Comparison of ENCODE assay signal across 32 cellular contexts in genomic region chr7:4079366-4079765, GRCh38.
"Had no signal": no experiment of that assay in that cellular context is flagged by ENCODE, and none has a peak within 500 bp of the region (broad histone marks: within the 10 kb centered on the region; RNA-seq: fewer than 3 reads in every experiment).

No MANE protein-coding gene starts in this region.

- H3K4me1 ChIP-seq: adrenal gland, body of pancreas, breast epithelium, Peyer's patch, SJSA1 had no signal

- H3K27ac Mint-ChIP-seq: activated CD8-positive, alpha-beta T cell treated with anti-CD3 and anti-CD28 coated beads for 36 hours; activated naive CD4-positive, alpha-beta T cell treated with anti-CD3 and anti-CD28 coated beads for 36 hours; activated naive CD4-positive, alpha-beta T cell treated with anti-CD3 and anti-CD28 coated beads, Interleukin-2, amount 50 U/mL, for 72 hours; activated T-helper 1 cell treated with anti-CD3 and anti-CD28 coated beads, Interleukin-12 subunit alpha, Interleukin-12 subunit beta, Interleukin-2, Interleukin-4 antibody, amounts not matched to agents 30 ng/mL and 10 ng/mL and 1 ng/mL, durations not matched to agents 14 hours and 24 hours and 36 hours; T-helper 1 cell treated with Interleukin-12 subunit alpha and Interleukin-12 subunit beta and Interleukin-4 antibody, amounts not matched to agents 30 μg/mL and 1 μg/mL, for 36 hours; T-helper 2 cell treated with Interferon-gamma antibody and Interleukin-4, amounts not matched to agents 5 μg/mL and 100 μg/mL, for 36 hours had no signal

- H3K9me3 Mint-ChIP-seq: activated CD8-positive, alpha-beta T cell treated with anti-CD3 and anti-CD28 coated beads for 36 hours; activated naive CD4-positive, alpha-beta T cell treated with anti-CD3 and anti-CD28 coated beads for 36 hours; activated T-helper 1 cell treated with anti-CD3 and anti-CD28 coated beads, Interleukin-12 subunit alpha, Interleukin-12 subunit beta, Interleukin-2, Interleukin-4 antibody, amounts not matched to agents 30 ng/mL and 10 ng/mL and 1 ng/mL, durations not matched to agents 14 hours and 24 hours and 36 hours; T-helper 2 cell treated with Interferon-gamma antibody and Interleukin-4, amounts not matched to agents 5 μg/mL and 100 μg/mL, for 36 hours had no signal

- H3K27ac ChIP-seq: adrenal gland, body of pancreas, breast epithelium, Peyer's patch, SJSA1 had no signal

- H3K27me3 ChIP-seq: adrenal gland, body of pancreas, breast epithelium, MG63, Peyer's patch, SJSA1 had no signal

- H3K36me3 Mint-ChIP-seq: activated naive CD4-positive, alpha-beta T cell treated with anti-CD3 and anti-CD28 coated beads, Interleukin-2, amount 50 U/mL, for 72 hours had no signal

- H3K27me3 Mint-ChIP-seq: activated CD8-positive, alpha-beta T cell treated with anti-CD3 and anti-CD28 coated beads for 36 hours had no signal

- H3K4me3 ChIP-seq: adrenal gland, body of pancreas, breast epithelium, K562, MG63, Peyer's patch, SJSA1 had no signal

- ATAC-seq: activated CD8-positive, alpha-beta T cell treated with anti-CD3 and anti-CD28 coated beads for 36 hours; activated naive CD4-positive, alpha-beta T cell treated with anti-CD3 and anti-CD28 coated beads, Interleukin-2, amount 50 U/mL, for 72 hours; activated T-cell treated with anti-CD3 and anti-CD28 coated beads, Interleukin-2, amount 50 U/mL, for 4 hours; body of pancreas; K562; PC-3 had no signal

- DNase-seq: activated CD4-positive, alpha-beta T cell treated with anti-CD3 and anti-CD28 coated beads, Interleukin-2, amount 50 U/mL, for 4 hours; activated CD8-positive, alpha-beta memory T cell treated with anti-CD3 and anti-CD28 coated beads, Interleukin-2, amount 50 U/mL, for 4 hours; activated CD8-positive, alpha-beta T cell treated with anti-CD3 and anti-CD28 coated beads for 36 hours; activated gamma-delta T cell treated with Interleukin-2 at 50 U/mL for 16 hours; activated naive CD4-positive, alpha-beta T cell treated with anti-CD3 and anti-CD28 coated beads for 36 hours; activated T-cell treated with anti-CD3 and anti-CD28 coated beads for 4 hours; activated T-cell treated with anti-CD3 and anti-CD28 coated beads, Interleukin-2, amount 50 U/mL, for 4 hours; body of pancreas; Karpas-422; NCI-H1048; NCI-H1105 treated with DMSO at 0.1 percent for 48 hours; NCI-H1436; NCI-H1694; NCI-H1930; NCI-H510A; NCI-H526; NCI-H748 treated with DMSO at 0.1 percent for 48 hours; NK-92 treated with Interleukin-12 subunit alpha and Interleukin-12 subunit beta, amount 100 ng/mL, for 24 hours; PC-3; Peyer's patch; RPMI8226; SHP77 treated with DMSO at 0.1 percent for 48 hours; SK-N-SH had no signal

- H3K9me3 ChIP-seq: adrenal gland, body of pancreas, breast epithelium, MG63, Peyer's patch, SJSA1, SK-N-SH had no signal

- H3K36me3 ChIP-seq: adrenal gland, breast epithelium, MG63, Peyer's patch had no signal

- H3K4me3 Mint-ChIP-seq: activated CD8-positive, alpha-beta T cell treated with anti-CD3 and anti-CD28 coated beads for 36 hours; activated naive CD4-positive, alpha-beta T cell treated with anti-CD3 and anti-CD28 coated beads for 36 hours; activated T-cell treated with anti-CD3 and anti-CD28 coated beads, Interleukin-2, amount 50 U/mL, for 4 hours; activated T-helper 1 cell treated with anti-CD3 and anti-CD28 coated beads, Interleukin-12 subunit alpha, Interleukin-12 subunit beta, Interleukin-2, Interleukin-4 antibody, amounts not matched to agents 30 ng/mL and 10 ng/mL and 1 ng/mL, durations not matched to agents 14 hours and 24 hours and 36 hours; T-helper 1 cell treated with Interleukin-12 subunit alpha and Interleukin-12 subunit beta and Interleukin-4 antibody, amounts not matched to agents 30 μg/mL and 1 μg/mL, for 36 hours; T-helper 2 cell treated with Interferon-gamma antibody and Interleukin-4, amounts not matched to agents 5 μg/mL and 100 μg/mL, for 36 hours had no signal
